23 cellular contexts compared by ENCODE assay signal in the genomic region with DNA sequence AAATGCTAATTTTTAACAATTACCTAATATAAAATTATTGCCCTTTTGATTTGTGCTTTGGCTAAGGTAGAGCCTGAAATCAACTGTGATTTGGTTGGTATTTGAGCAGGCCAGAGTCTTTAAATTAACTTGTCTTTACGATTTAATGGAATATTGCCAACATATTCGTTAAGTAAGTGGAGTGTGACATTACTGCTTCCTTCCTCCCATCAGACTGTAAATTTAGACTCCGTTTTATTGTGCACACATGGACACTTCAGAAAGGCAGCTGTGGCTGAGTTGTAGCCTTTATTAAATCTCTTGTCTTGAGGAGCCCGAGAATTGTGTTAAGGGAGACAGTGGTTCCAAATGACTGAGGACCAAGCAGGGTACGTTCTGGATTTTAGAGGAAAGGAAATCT. TPM values are rescaled to one million over a fixed set of nuclear protein-coding genes. Genes with fewer than 3 reads are reported as not detected.
DNase-seq lines count a peak whose midpoint lies in the region; ATAC-seq and TF ChIP-seq lines count a peak whose summit lies in the region.
"Had no signal": no experiment of that assay in that cellular context is flagged by ENCODE, and none has a peak within 500 bp of the region (broad histone marks: within the 10 kb centered on the region; RNA-seq: fewer than 3 reads in every experiment).

No MANE protein-coding gene starts in this region.

- intact Hi-C loops in gastrocnemius medialis (cut with DNase I; ENCODE audit: low total_unique reads), result no loop called here
- intact Hi-C loops in left cardiac atrium (cut with DNase I), result no loop called here

- H3K4me1 ChIP-seq in gastrocnemius medialis (peaks cover 9 to 20% of the 10 kb centered on the region in 2 donors), suprapubic skin (no peaks in the 10 kb centered on the region)
- H3K4me1 ChIP-seq: right lobe of liver had no signal

- no peak for TF ChIP-seq EP300 in suprapubic skin (IDR thresholded peaks at IDR 0.05)

- DNase-seq in NCI-H1694 treated with DMSO at 0.1 percent for 48 hours (lab: John Stamatoyannopoulos, UW) (peak; percentile 16), NCI-H1694 (lab: John Stamatoyannopoulos, UW) (no peak), NCI-H128 (lab: John Stamatoyannopoulos, UW; ENCODE audit: unreplicated experiment) (peak; percentile 27), SK-N-DZ (ENCODE audit: low spot score) (peak; percentile 7), gastrocnemius medialis (no peak), suprapubic skin (ENCODE audit: low spot score in 2 of 2) (no peak), NCI-H226 (no peak), left cardiac atrium (no peak)
- DNase-seq: activated CD4-positive, CD25-positive, alpha-beta regulatory T cell; activated CD8-positive, alpha-beta T cell treated with anti-CD3 and anti-CD28 coated beads for 36 hours; activated gamma-delta T cell treated with Interleukin-2 at 50 U/mL for 16 hours; central memory CD4-positive, alpha-beta T cell; kidney; MM.1S; naive thymus-derived CD4-positive, alpha-beta T cell; right lobe of liver; stimulated activated CD4-positive, alpha-beta T cell treated with anti-CD3 and anti-CD28 coated beads, Interleukin-15, amount 100 ng/mL, for 24 hours; T-helper 9 cell had no signal

- in situ Hi-C loops in gastrocnemius medialis (cut with MboI; ENCODE audit: low sequenced_read_pairs in 4 of 4), result no loop called here

- TF ChIP-seq CTCF in gastrocnemius medialis (IDR thresholded peaks at IDR 0.05 in 4 of 5, conservative IDR thresholded peaks at IDR 0.05 in 1 of 5) (no peak), suprapubic skin (IDR thresholded peaks at IDR 0.05) (no peak)

- H3K27me3 ChIP-seq in gastrocnemius medialis (no peaks in the 10 kb centered on the region), suprapubic skin (no peaks in the 10 kb centered on the region)
- H3K27me3 ChIP-seq: right lobe of liver had no signal

- ATAC-seq in gastrocnemius medialis (peak in 1 of 2 donors; percentile 40), left cardiac atrium (no peak)
- ATAC-seq: A549; activated CD8-positive, alpha-beta T cell treated with anti-CD3 and anti-CD28 coated beads for 36 hours; GM12878; GM23338; naive thymus-derived CD4-positive, alpha-beta T cell; right lobe of liver had no signal

- peak overlapping the region; percentile 33 to 70 (median 51) for H3K27ac ChIP-seq in gastrocnemius medialis
- no peak overlapping the region for H3K27ac ChIP-seq in suprapubic skin
- H3K27ac ChIP-seq: A549, right lobe of liver had no signal

- H3K4me3 ChIP-seq in gastrocnemius medialis (no peak overlapping the region), suprapubic skin (no peak overlapping the region)
- H3K4me3 ChIP-seq: A549, GM12878, GM23338, right lobe of liver had no signal

- H3K9me3 ChIP-seq in gastrocnemius medialis, result no peaks in the 10 kb centered on the region
- no peaks in the 10 kb centered on the region for H3K9me3 ChIP-seq in suprapubic skin
- H3K9me3 ChIP-seq: A549, right lobe of liver had no signal

- WGBS in suprapubic skin, result 45% methylated on average over 5 of the region's 5 CpGs

- H3K36me3 ChIP-seq in gastrocnemius medialis, result no peaks in the 10 kb centered on the region
- no peaks in the 10 kb centered on the region for H3K36me3 ChIP-seq in suprapubic skin
- H3K36me3 ChIP-seq: right lobe of liver had no signal

- TF ChIP-seq POLR2A in gastrocnemius medialis (IDR thresholded peaks at IDR 0.05), result no peak
- no peak for TF ChIP-seq POLR2A in suprapubic skin (IDR thresholded peaks at IDR 0.05)

RNA-seq across cellular contexts. Expression of a gene that starts 57.4 kb away (rescaled TPM):
- polyA plus RNA-seq in SK-N-DZ (2014; cell fraction: cytosol; rRNA removed), result 10.4 and 11.0 TPM in 2 replicates
- polyA plus RNA-seq in SK-N-DZ (2014; cell fraction: nucleus; rRNA removed), result 8.7 and 11.7 TPM in 2 replicates
- 100 to 1,000 TPM; 208 to 439 (median 295) TPM for total RNA-seq in gastrocnemius medialis
- 1 to 10 TPM; 1.4 to 2.9 (median 2.2) TPM for total RNA-seq in suprapubic skin
- total RNA-seq in left cardiac atrium, result 10 to 100 TPM; 69.6 to 79.5 TPM
- total RNA-seq: activated CD8-positive, alpha-beta T cell treated with anti-CD3 and anti-CD28 coated beads for 36 hours; naive thymus-derived CD4-positive, alpha-beta T cell had no signal
- polyA plus RNA-seq: CD14-positive monocyte; IgD-negative memory B cell; naive thymus-derived CD4-positive, alpha-beta T cell had no signal

Comparison
In these comparisons a context has a peak if more than half of its experiments do, and no peak if none do; other contexts are left out.
1. DNase-seq: peak in NCI-H1694 treated with DMSO at 0.1 percent for 48 hours (single experiment), NCI-H128 (single experiment) and SK-N-DZ (single experiment); none in NCI-H1694 (single experiment), gastrocnemius medialis (0 of 2), suprapubic skin (0 of 2), NCI-H226 (single experiment) and left cardiac atrium (single experiment).
2. RNA of a gene that starts 57.4 kb away (total RNA-seq): 208 to 439 TPM in gastrocnemius medialis and 69.6 to 79.5 TPM in left cardiac atrium; 1.4 to 2.9 TPM in suprapubic skin; every median in the first group is over 10 times any median in the second.